ENCODE assay signal across 16 cellular contexts in genomic region chr17:78256705-78257559, GRCh38. TPM values are rescaled to one million over a fixed set of nuclear protein-coding genes. Genes with fewer than 3 reads are reported as not detected.
DNase-seq lines count a peak whose midpoint lies in the region; ATAC-seq and TF ChIP-seq lines count a peak whose summit lies in the region.
"Had no signal": no experiment of that assay in that cellular context is flagged by ENCODE, and none has a peak within 500 bp of the region (broad histone marks: within the 10 kb centered on the region; RNA-seq: fewer than 3 reads in every experiment).

No MANE protein-coding gene starts in this region.

- peaks cover 41% of the 10 kb centered on the region for H3K4me1 Mint-ChIP-seq in T-helper 2 cell treated with Interferon-gamma antibody and Interleukin-4, amounts not matched to agents 5 μg/mL and 100 μg/mL, for 36 hours (ENCODE audit: low read depth)

- TF ChIP-seq CTCF in Panc1 (IDR thresholded peaks at IDR 0.05) (no peak), ovary (IDR thresholded peaks at IDR 0.05) (no peak)

- TF ChIP-seq EP300 in ovary (IDR thresholded peaks at IDR 0.05): no peak

- POLR2A ChIA-PET in Panc1 (lab: Charles Lee): interaction anchor here (0.7 kb wide), 1 partner anchor 161 kb away, joined by 3 read pairs; no protein-coding TSS in a partner anchor

- in situ Hi-C loops in Panc1 (cut with HindIII; ENCODE audit: low pct_unique_long_range_greater_than_20kb, low sequenced_read_pairs): no loop called here

- H3K36me3 Mint-ChIP-seq in T-helper 2 cell treated with Interferon-gamma antibody and Interleukin-4, amounts not matched to agents 5 μg/mL and 100 μg/mL, for 36 hours (ENCODE audit: low read depth): no peaks in the 10 kb centered on the region

- BruUV-seq in Panc1 (replicated peaks; lab: Mats Ljungman, UMichigan): no TSS peak

- no peak for TF ChIP-seq POLR2A in ovary (IDR thresholded peaks at IDR 0.05)

- H3K9me3 Mint-ChIP-seq in T-helper 2 cell treated with Interferon-gamma antibody and Interleukin-4, amounts not matched to agents 5 μg/mL and 100 μg/mL, for 36 hours: no peaks in the 10 kb centered on the region

- H3K27me3 Mint-ChIP-seq in T-helper 2 cell treated with Interferon-gamma antibody and Interleukin-4, amounts not matched to agents 5 μg/mL and 100 μg/mL, for 36 hours (ENCODE audit: low read depth): no peaks in the 10 kb centered on the region

- ATAC-seq in Panc1 (no peak), left cardiac atrium (no peak), HG03097 (IDR thresholded peaks at IDR 0.05; ENCODE audit: low FRiP score, unreplicated experiment) (no peak), GM19351 (IDR thresholded peaks at IDR 0.05; ENCODE audit: unreplicated experiment) (no peak)
- ATAC-seq: gastrocnemius medialis had no signal

- no peak overlapping the region for H3K4me3 Mint-ChIP-seq in T-helper 2 cell treated with Interferon-gamma antibody and Interleukin-4, amounts not matched to agents 5 μg/mL and 100 μg/mL, for 36 hours

- H3K4me3 ChIP-seq in Panc1 (ENCODE audit: low read depth in 2 of 2, low read length in 2 of 2) (no peak overlapping the region), ovary (no peak overlapping the region)
- H3K4me3 ChIP-seq: gastrocnemius medialis had no signal

- H3K27ac Mint-ChIP-seq in T-helper 2 cell treated with Interferon-gamma antibody and Interleukin-4, amounts not matched to agents 5 μg/mL and 100 μg/mL, for 36 hours: peak overlapping the region; percentile 41

- H3K27ac ChIP-seq in Panc1 (ENCODE audit: low read length): peak overlapping the region; percentile 64; the same call in 1 of the 2 replicates
- H3K27ac ChIP-seq in ovary: peak overlapping the region in 1 of 2 donors; percentile 40

- peaks cover 31% of the 10 kb centered on the region for H3K4me1 ChIP-seq in Panc1 (ENCODE audit: control insufficient read depth, insufficient read depth, low read length)
- peaks cover 18% of the 10 kb centered on the region for H3K4me1 ChIP-seq in ovary (ENCODE audit: insufficient read depth)

- WGBS in ovary, 3 donors: 38 to 51% (median 42%) methylated on average over 16 of the region's 16 CpGs

- H3K27me3 ChIP-seq in Panc1 (ENCODE audit: control insufficient read depth, insufficient read depth, low read length) (no peaks in the 10 kb centered on the region), ovary (no peaks in the 10 kb centered on the region)
- H3K27me3 ChIP-seq: gastrocnemius medialis had no signal

- CTCF ChIA-PET in Panc1 (lab: Charles Lee): interaction anchor here (0.7 kb wide), 1 partner anchor 161 kb away, joined by 3 read pairs; no protein-coding TSS in a partner anchor

- H3K9me3 ChIP-seq in Panc1 (ENCODE audit: control insufficient read depth, insufficient read depth, low read depth, low read length): no peaks in the 10 kb centered on the region
- H3K9me3 ChIP-seq in ovary: no peaks in the 10 kb centered on the region
- H3K9me3 ChIP-seq: gastrocnemius medialis, neutrophil had no signal

- intact Hi-C loops in Panc1 (cut with micrococcal nuclease; ENCODE audit: unreplicated experiment): no loop called here
- intact Hi-C loops in left cardiac atrium (cut with DNase I): no loop called here
- intact Hi-C loops in ovary (cut with DNase I): loop anchor here in 1 of 4 donors (10.0 kb wide), 1 partner anchor 108 kb away; the partner anchor contains the start of gene SOCS3

- H3K36me3 ChIP-seq in Panc1 (ENCODE audit: control insufficient read depth, insufficient read depth, low read length): no peaks in the 10 kb centered on the region
- no peaks in the 10 kb centered on the region for H3K36me3 ChIP-seq in ovary
- H3K36me3 ChIP-seq: gastrocnemius medialis, neutrophil had no signal

- no peak for DNase-seq in T-helper 2 cell treated with Interferon-gamma antibody and Interleukin-4, amounts not matched to agents 5 μg/mL and 100 μg/mL, for 36 hours (ENCODE audit: low spot score)
- no peak for DNase-seq in T-helper 2 cell
- DNase-seq in Panc1 (ENCODE audit: low read depth, low spot score): no peak
- peak; percentile 63 for DNase-seq in left cardiac atrium
- peak in 3 of 5 donors; percentile 54 to 70 (median 58) for DNase-seq in ovary
- no peak for DNase-seq in activated gamma-delta T cell treated with Interleukin-2 at 50 U/mL for 16 hours
- DNase-seq: activated CD4-positive, CD25-positive, alpha-beta regulatory T cell; activated T-cell treated with anti-CD3 and anti-CD28 coated beads, Interleukin-2, amount 50 U/mL, for 1 hour; effector CD8-positive, alpha-beta T cell; gastrocnemius medialis; NCI-H1694 treated with DMSO at 0.1 percent for 48 hours; SIG-M5 had no signal

RNA-seq across cellular contexts. Expression of gene TMEM235, which starts 25.5 kb away (rescaled TPM):
- total RNA-seq in Panc1 (2021; ENCODE audit: unreplicated experiment) (not detected), left cardiac atrium (not detected), ovary (not detected)
- polyA plus RNA-seq in Panc1 (2012; ENCODE audit: insufficient read length): not detected
- polyA plus RNA-seq in ovary: under 1 TPM in 1 of 2 donors, not detected in 1; 0.07 TPM
- total RNA-seq: gastrocnemius medialis, temporal lobe had no signal

RNA-seq across cellular contexts. Expression of gene BIRC5, which starts 42.9 kb away (rescaled TPM):
- total RNA-seq in Panc1 (2021; ENCODE audit: unreplicated experiment) (119 TPM), left cardiac atrium (1 to 10 TPM in 1 of 2 donors, under 1 TPM in 1; 0.16 to 1.6 TPM), ovary (1 to 10 TPM in 2 of 7 donors, under 1 TPM in 3, not detected in 2; 0.11 to 1.4 (median 0.24) TPM)
- polyA plus RNA-seq in Panc1 (2012; ENCODE audit: insufficient read length): 53.0 TPM
- polyA plus RNA-seq in ovary: 1 to 10 TPM in 1 of 2 donors, under 1 TPM in 1; 0.73 to 1.4 TPM

Comparison
In these comparisons a context has a peak if more than half of its experiments do, and no peak if none do; other contexts are left out.
1. DNase-seq: peak in left cardiac atrium (single experiment) and ovary (3 of 5); none in T-helper 2 cell treated with Interferon-gamma antibody and Interleukin-4, amounts not matched to agents 5 μg/mL and 100 μg/mL, for 36 hours (single experiment), T-helper 2 cell (0 of 5), Panc1 (single experiment) and activated gamma-delta T cell treated with Interleukin-2 at 50 U/mL for 16 hours (single experiment).
2. RNA of gene BIRC5, which starts 42.9 kb away (total RNA-seq): 119 TPM in Panc1 (single experiment); 0.16 to 1.6 TPM in left cardiac atrium and 0.11 to 1.4 TPM in ovary; every median in the first group is over 10 times any median in the second.